ENCODE assay signal across 1 cellular context in the genomic region with DNA sequence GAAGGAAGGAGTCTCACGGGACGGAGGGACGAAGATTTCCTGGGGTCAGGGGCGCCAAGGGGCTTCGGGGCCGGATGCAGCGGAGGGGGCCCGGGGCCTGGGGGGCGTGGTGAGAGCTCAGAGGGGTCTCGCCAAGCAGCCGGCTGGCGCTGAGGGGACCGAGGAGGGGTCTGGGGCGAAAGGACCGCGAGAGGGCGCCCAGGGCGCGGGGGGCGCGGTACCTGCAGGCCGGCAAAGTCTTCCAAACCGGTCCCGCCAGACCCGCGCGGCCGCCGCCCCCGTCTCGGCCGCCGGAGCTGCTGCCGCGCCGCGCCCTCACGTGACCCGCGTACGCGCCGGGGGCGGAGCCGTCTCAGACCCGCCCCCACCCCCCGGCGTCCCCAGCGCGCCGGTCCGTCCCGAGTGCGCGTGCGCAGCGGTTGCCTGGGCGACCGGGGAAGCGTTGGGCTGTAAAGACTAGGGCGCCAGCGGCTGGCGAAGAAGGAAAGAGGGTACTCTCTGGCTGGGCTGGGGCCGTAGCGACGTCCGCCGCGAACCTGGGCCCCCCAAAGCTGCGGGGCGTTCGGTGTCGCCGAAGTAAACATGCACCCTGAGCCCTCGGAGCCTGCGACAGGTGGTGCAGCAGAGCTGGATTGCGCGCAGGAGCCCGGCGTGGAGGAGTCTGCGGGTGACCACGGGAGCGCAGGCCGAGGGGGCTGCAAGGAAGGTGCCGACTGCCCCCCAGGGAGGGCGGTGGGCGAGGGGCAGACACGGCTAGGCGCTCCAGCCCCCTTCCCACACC.
A peak's percentile ranks its signal among the peaks of the same experiment; 100 is the strongest.
TF ChIP-seq lines count a peak whose summit lies in the region.

Gene DNAAF1 (plus strand): TSS at position 450 of the 781 bp plus-strand sequence. CDS start 133 bp downstream, at position 583.
Gene HSDL1 (minus strand): TSS at position 319 of the 781 bp plus-strand sequence. CDS start 13,856 bp downstream, outside the sequence.

TF ChIP-seq in K562, 482 proteins besides CTCF, POLR2A, EP300 and RAD21 (continued from another document and continues in another):
- TF ChIP-seq NR2C2 (CRISPR knock-in tag; IDR thresholded peaks at IDR 0.05) (no peak), NR2C2 (tag; IDR thresholded peaks at IDR 0.05) (peak; percentile 77), BACH1 (tag; IDR thresholded peaks at IDR 0.05) (no peak), ZFPM2 (CRISPR knock-in tag; IDR thresholded peaks at IDR 0.05) (no peak), ZNF184 (CRISPR knock-in tag; IDR thresholded peaks at IDR 0.05) (no peak), ZNF668 (CRISPR knock-in tag; IDR thresholded peaks at IDR 0.05) (no peak), HIVEP1 (CRISPR knock-in tag; IDR thresholded peaks at IDR 0.05) (no peak), ZNF274 (IDR thresholded peaks at IDR 0.05; ENCODE audit: borderline replicate concordance, low read depth, low read length) (no peak), BRD4 (IDR thresholded peaks at IDR 0.05) (no peak), ZNF143 (CRISPR knock-in tag; IDR thresholded peaks at IDR 0.05) (no peak), ZBTB1 (CRISPR knock-in tag; IDR thresholded peaks at IDR 0.05; ENCODE audit: borderline replicate concordance, low read depth) (no peak), SMAD3 (CRISPR knock-in tag; conservative IDR thresholded peaks at IDR 0.05) (no peak), ARID2 (IDR thresholded peaks at IDR 0.05) (no peak), SIN3B (IDR thresholded peaks at IDR 0.05; ENCODE audit: low read depth) (peak; percentile 80), RBM15 (IDR thresholded peaks at IDR 0.05; ENCODE audit: insufficient read depth, low read length) (no peak), ZNF398 (CRISPR knock-in tag; IDR thresholded peaks at IDR 0.05) (no peak), MYNN (IDR thresholded peaks at IDR 0.05) (no peak), MYNN (CRISPR knock-in tag; IDR thresholded peaks at IDR 0.05) (no peak), NEUROD1 (IDR thresholded peaks at IDR 0.05; ENCODE audit: borderline replicate concordance, low read depth, low read length, partially characterized antibody) (no peak), UBTF (IDR thresholded peaks at IDR 0.05; ENCODE audit: borderline replicate concordance in 1 of 2, low read depth in 2 of 2, low read length in 2 of 2) (no peak), SMARCE1 (IDR thresholded peaks at IDR 0.05) (no peak), ZEB2 (IDR thresholded peaks at IDR 0.05) (no peak), ERF (CRISPR knock-in tag; IDR thresholded peaks at IDR 0.05) (0 out of 2 replicates have a peak, but pooled peaks have one; percentile 6), CHD7 (IDR thresholded peaks at IDR 0.05; ENCODE audit: low read depth, low read length) (no peak), CXXC5 (CRISPR knock-in tag; IDR thresholded peaks at IDR 0.05) (peak; percentile 99), JUNB (CRISPR knock-in tag; conservative IDR thresholded peaks at IDR 0.05) (no peak)
- TF ChIP-seq, protein P1, sequence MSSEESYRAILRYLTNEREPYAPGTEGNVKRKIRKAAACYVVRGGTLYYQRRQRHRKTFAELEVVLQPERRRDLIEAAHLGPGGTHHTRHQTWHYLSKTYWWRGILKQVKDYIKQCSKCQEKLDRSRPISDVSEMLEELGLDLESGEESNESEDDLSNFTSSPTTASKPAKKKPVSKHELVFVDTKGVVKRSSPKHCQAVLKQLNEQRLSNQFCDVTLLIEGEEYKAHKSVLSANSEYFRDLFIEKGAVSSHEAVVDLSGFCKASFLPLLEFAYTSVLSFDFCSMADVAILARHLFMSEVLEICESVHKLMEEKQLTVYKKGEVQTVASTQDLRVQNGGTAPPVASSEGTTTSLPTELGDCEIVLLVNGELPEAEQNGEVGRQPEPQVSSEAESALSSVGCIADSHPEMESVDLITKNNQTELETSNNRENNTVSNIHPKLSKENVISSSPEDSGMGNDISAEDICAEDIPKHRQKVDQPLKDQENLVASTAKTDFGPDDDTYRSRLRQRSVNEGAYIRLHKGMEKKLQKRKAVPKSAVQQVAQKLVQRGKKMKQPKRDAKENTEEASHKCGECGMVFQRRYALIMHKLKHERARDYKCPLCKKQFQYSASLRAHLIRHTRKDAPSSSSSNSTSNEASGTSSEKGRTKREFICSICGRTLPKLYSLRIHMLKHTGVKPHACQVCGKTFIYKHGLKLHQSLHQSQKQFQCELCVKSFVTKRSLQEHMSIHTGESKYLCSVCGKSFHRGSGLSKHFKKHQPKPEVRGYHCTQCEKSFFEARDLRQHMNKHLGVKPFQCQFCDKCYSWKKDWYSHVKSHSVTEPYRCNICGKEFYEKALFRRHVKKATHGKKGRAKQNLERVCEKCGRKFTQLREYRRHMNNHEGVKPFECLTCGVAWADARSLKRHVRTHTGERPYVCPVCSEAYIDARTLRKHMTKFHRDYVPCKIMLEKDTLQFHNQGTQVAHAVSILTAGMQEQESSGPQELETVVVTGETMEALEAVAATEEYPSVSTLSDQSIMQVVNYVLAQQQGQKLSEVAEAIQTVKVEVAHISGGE (CRISPR knock-in tag; IDR thresholded peaks at IDR 0.05) = no peak
- TF ChIP-seq, protein P2, sequence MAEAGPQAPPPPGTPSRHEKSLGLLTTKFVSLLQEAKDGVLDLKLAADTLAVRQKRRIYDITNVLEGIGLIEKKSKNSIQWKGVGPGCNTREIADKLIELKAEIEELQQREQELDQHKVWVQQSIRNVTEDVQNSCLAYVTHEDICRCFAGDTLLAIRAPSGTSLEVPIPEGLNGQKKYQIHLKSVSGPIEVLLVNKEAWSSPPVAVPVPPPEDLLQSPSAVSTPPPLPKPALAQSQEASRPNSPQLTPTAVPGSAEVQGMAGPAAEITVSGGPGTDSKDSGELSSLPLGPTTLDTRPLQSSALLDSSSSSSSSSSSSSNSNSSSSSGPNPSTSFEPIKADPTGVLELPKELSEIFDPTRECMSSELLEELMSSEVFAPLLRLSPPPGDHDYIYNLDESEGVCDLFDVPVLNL (CRISPR knock-in tag; IDR thresholded peaks at IDR 0.05; ENCODE audit: low read depth) = no peak; the same call in 1 of the 2 replicates
- TF ChIP-seq, protein P3, sequence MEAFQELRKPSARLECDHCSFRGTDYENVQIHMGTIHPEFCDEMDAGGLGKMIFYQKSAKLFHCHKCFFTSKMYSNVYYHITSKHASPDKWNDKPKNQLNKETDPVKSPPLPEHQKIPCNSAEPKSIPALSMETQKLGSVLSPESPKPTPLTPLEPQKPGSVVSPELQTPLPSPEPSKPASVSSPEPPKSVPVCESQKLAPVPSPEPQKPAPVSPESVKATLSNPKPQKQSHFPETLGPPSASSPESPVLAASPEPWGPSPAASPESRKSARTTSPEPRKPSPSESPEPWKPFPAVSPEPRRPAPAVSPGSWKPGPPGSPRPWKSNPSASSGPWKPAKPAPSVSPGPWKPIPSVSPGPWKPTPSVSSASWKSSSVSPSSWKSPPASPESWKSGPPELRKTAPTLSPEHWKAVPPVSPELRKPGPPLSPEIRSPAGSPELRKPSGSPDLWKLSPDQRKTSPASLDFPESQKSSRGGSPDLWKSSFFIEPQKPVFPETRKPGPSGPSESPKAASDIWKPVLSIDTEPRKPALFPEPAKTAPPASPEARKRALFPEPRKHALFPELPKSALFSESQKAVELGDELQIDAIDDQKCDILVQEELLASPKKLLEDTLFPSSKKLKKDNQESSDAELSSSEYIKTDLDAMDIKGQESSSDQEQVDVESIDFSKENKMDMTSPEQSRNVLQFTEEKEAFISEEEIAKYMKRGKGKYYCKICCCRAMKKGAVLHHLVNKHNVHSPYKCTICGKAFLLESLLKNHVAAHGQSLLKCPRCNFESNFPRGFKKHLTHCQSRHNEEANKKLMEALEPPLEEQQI (IDR thresholded peaks at IDR 0.05) = no peak
